37 cellular contexts compared by ENCODE assay signal in the genomic region with DNA sequence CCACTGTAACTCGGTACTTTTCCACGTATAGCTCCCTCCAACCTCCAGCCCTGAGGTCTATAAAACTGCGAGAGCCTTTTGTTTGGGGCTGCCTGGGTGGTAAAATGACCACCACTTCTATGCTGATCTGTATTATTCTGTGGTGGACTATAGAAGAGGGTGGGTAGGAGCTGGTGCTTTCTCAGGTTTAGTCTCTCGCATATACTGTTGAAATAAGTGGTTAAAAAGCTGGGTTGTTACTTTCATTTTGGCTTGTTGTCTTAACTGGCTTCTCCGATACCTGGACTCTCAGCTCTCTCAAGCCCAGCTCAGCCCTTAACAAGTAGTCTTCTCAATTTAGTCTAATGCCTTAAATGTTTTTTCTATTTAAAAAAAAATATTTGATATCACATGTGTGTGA.
"Had no signal": no experiment of that assay in that cellular context is flagged by ENCODE, and none has a peak within 500 bp of the region (broad histone marks: within the 10 kb centered on the region; RNA-seq: fewer than 3 reads in every experiment).

No MANE protein-coding gene starts in this region.

- DNase-seq: activated CD4-positive, alpha-beta memory T cell treated with anti-CD3 and anti-CD28 coated beads, Interleukin-2, amount 10 ng/mL, durations not matched to agents 7 days and 5 days; activated CD4-positive, alpha-beta T cell treated with anti-CD3 and anti-CD28 coated beads for 1 hour; activated CD4-positive, alpha-beta T cell treated with anti-CD3 and anti-CD28 coated beads for 48 hours; activated CD4-positive, CD25-positive, alpha-beta regulatory T cell; activated CD8-positive, alpha-beta memory T cell treated with anti-CD3 and anti-CD28 coated beads for 24 hours; activated CD8-positive, alpha-beta memory T cell treated with anti-CD3 and anti-CD28 coated beads, Interleukin-2, amount 10 ng/mL, durations not matched to agents 7 days and 5 days; activated CD8-positive, alpha-beta memory T cell treated with anti-CD3 and anti-CD28 coated beads, Interleukin-2, amount 50 U/mL, for 48 hours; activated effector memory CD4-positive, alpha-beta T cell treated with Interleukin-2 at 50 U/mL for 16 hours; activated naive CD4-positive, alpha-beta T cell treated with anti-CD3 and anti-CD28 coated beads, Interleukin-2, amount 10 ng/mL, durations not matched to agents 7 days and 5 days; activated naive CD8-positive, alpha-beta T cell treated with anti-CD3 and anti-CD28 coated beads, Interleukin-2, amount 50 U/mL, for 24 hours; activated T-cell treated with anti-CD3 and anti-CD28 coated beads, Interleukin-2, amount 50 U/mL, for 48 hours; anterior cingulate cortex; caudate nucleus; Kasumi-1; KG1; MM.1S; NCI-H1092 treated with DMSO at 0.1 percent for 48 hours; NCI-H1417; NCI-H146; NCI-H187; NCI-H2029 treated with DMSO at 0.1 percent for 48 hours; NCI-H2107; NCI-H2171; NCI-H510A; NCI-H526; NCI-H748 treated with DMSO at 0.1 percent for 48 hours; NK-92 treated with Interleukin-12 subunit alpha and Interleukin-12 subunit beta, amount 100 ng/mL, for 24 hours; PC-9; SIG-M5; SW 1271; T1000; WERI-Rb-1 had no signal

- H3K4me3 ChIP-seq: PC-9 had no signal

- H3K9me3 Mint-ChIP-seq: activated CD4-positive, alpha-beta memory T cell treated with anti-CD3 and anti-CD28 coated beads, Interleukin-2, amount 10 ng/mL, durations not matched to agents 7 days and 5 days; activated naive CD4-positive, alpha-beta T cell treated with anti-CD3 and anti-CD28 coated beads, Interleukin-2, amount 10 ng/mL, durations not matched to agents 7 days and 5 days; activated naive CD8-positive, alpha-beta T cell treated with anti-CD3 and anti-CD28 coated beads, Interleukin-2, amount 50 U/mL, for 24 hours had no signal

- ATAC-seq: activated CD8-positive, alpha-beta memory T cell treated with anti-CD3 and anti-CD28 coated beads, Interleukin-2, amount 10 ng/mL, durations not matched to agents 7 days and 5 days; activated naive CD8-positive, alpha-beta T cell treated with anti-CD3 and anti-CD28 coated beads, Interleukin-2, amount 50 U/mL, for 24 hours; Right ventricle myocardium inferior; SK-N-SH treated with all-trans-retinoic acid at 6 μM for 48 hours had no signal

- H3K27ac Mint-ChIP-seq: activated CD4-positive, alpha-beta memory T cell treated with anti-CD3 and anti-CD28 coated beads, Interleukin-2, amount 10 ng/mL, durations not matched to agents 7 days and 5 days; activated naive CD4-positive, alpha-beta T cell treated with anti-CD3 and anti-CD28 coated beads, Interleukin-2, amount 10 ng/mL, durations not matched to agents 7 days and 5 days; activated naive CD8-positive, alpha-beta T cell; activated naive CD8-positive, alpha-beta T cell treated with anti-CD3 and anti-CD28 coated beads, Interleukin-2, amount 50 U/mL, for 24 hours; brain had no signal

- H2AFZ ChIP-seq: PC-9 had no signal

- H3K4me2 ChIP-seq: PC-9 had no signal

- H3K4me1 Mint-ChIP-seq: activated naive CD8-positive, alpha-beta T cell treated with anti-CD3 and anti-CD28 coated beads, Interleukin-2, amount 50 U/mL, for 24 hours; brain had no signal

- H3K4me3 Mint-ChIP-seq: activated CD4-positive, alpha-beta memory T cell treated with anti-CD3 and anti-CD28 coated beads, Interleukin-2, amount 10 ng/mL, durations not matched to agents 7 days and 5 days; activated CD8-positive, alpha-beta memory T cell treated with anti-CD3 and anti-CD28 coated beads, Interleukin-2, amount 10 ng/mL, durations not matched to agents 7 days and 5 days; activated naive CD4-positive, alpha-beta T cell treated with anti-CD3 and anti-CD28 coated beads, Interleukin-2, amount 10 ng/mL, durations not matched to agents 7 days and 5 days; activated naive CD8-positive, alpha-beta T cell; activated naive CD8-positive, alpha-beta T cell treated with anti-CD3 and anti-CD28 coated beads, Interleukin-2, amount 50 U/mL, for 24 hours; brain had no signal

- H3K27ac ChIP-seq: PC-9, RWPE1, WERI-Rb-1 had no signal

- H3K27me3 Mint-ChIP-seq: activated CD4-positive, alpha-beta memory T cell treated with anti-CD3 and anti-CD28 coated beads, Interleukin-2, amount 10 ng/mL, durations not matched to agents 7 days and 5 days; activated CD8-positive, alpha-beta memory T cell treated with anti-CD3 and anti-CD28 coated beads, Interleukin-2, amount 10 ng/mL, durations not matched to agents 7 days and 5 days; activated naive CD4-positive, alpha-beta T cell treated with anti-CD3 and anti-CD28 coated beads, Interleukin-2, amount 10 ng/mL, durations not matched to agents 7 days and 5 days; activated naive CD8-positive, alpha-beta T cell; activated naive CD8-positive, alpha-beta T cell treated with anti-CD3 and anti-CD28 coated beads, Interleukin-2, amount 50 U/mL, for 24 hours; brain had no signal
